Comparison of ENCODE assay signal across 18 cellular contexts in the genomic region with DNA sequence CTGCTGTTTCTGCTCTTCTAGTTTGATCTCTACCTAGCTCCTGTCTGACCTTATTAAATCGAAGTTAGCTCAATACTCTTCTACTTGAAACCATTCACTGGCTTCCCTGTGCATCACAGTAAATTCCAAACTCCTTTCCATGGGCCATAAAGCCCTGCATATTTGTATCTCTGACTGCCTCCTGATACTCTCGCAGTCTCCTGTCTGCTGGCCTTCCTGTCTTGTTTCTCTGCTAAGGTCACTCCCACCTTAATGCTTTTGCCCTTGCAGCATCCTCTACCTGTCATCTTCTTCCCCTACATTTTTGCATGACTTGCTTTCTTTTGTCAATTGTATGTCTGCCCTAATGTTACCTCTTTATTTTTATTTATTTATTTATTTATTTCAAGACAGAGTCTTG. TPM values are rescaled to one million over a fixed set of nuclear protein-coding genes. Genes with fewer than 3 reads are reported as not detected.
"Had no signal": no experiment of that assay in that cellular context is flagged by ENCODE, and none has a peak within 500 bp of the region (broad histone marks: within the 10 kb centered on the region; RNA-seq: fewer than 3 reads in every experiment).

No MANE protein-coding gene starts in this region.

- H3K27me3 Mint-ChIP-seq: central memory CD8-positive, alpha-beta T cell; natural killer cell treated with Interleukin-12 subunit alpha and Interleukin-12 subunit beta and Interleukin-15 and Interleukin-18, amount 100 ng/mL, for 72 hours; stimulated activated naive B cell treated with anti-CD40 and anti-IgM and Interleukin-4, amounts not matched to agents 10 μg/mL and 1 μg/mL and 100 μg/mL, for 72 hours; stimulated activated naive CD8-positive, alpha-beta T cell treated with anti-CD3 and anti-CD28 coated beads, Interleukin-15, amount 100 ng/mL, for 72 hours had no signal

- H3K4me1 Mint-ChIP-seq: central memory CD8-positive, alpha-beta T cell; stimulated activated naive B cell treated with anti-CD40 and anti-IgM and Interleukin-4, amounts not matched to agents 10 μg/mL and 1 μg/mL and 100 μg/mL, for 72 hours; stimulated activated naive CD8-positive, alpha-beta T cell treated with anti-CD3 and anti-CD28 coated beads, Interleukin-15, amount 100 ng/mL, for 72 hours had no signal

- H3K4me3 Mint-ChIP-seq: central memory CD8-positive, alpha-beta T cell; natural killer cell treated with Interleukin-12 subunit alpha and Interleukin-12 subunit beta and Interleukin-15 and Interleukin-18, amount 100 ng/mL, for 72 hours; stimulated activated naive B cell treated with anti-CD40 and anti-IgM and Interleukin-4, amounts not matched to agents 10 μg/mL and 1 μg/mL and 100 μg/mL, for 72 hours; stimulated activated naive CD8-positive, alpha-beta T cell treated with anti-CD3 and anti-CD28 coated beads, Interleukin-15, amount 100 ng/mL, for 72 hours had no signal

- H3K4me3 ChIP-seq: dorsolateral prefrontal cortex, esophagus muscularis mucosa, gastrocnemius medialis, psoas muscle, right lobe of liver, thoracic aorta, transverse colon had no signal

- H3K36me3 ChIP-seq: esophagus muscularis mucosa, gastrocnemius medialis, right lobe of liver, thoracic aorta, transverse colon had no signal

- H3K27me3 ChIP-seq: dorsolateral prefrontal cortex, esophagus muscularis mucosa, gastrocnemius medialis, right lobe of liver, transverse colon had no signal

- DNase-seq: cortex of kidney; dorsolateral prefrontal cortex; effector CD8-positive, alpha-beta T cell; gastrocnemius medialis; midbrain; psoas muscle; retina; right lobe of liver; stimulated activated CD4-positive, alpha-beta T cell treated with anti-CD3 and anti-CD28 coated beads, Interleukin-15, amount 100 ng/mL, for 24 hours; stimulated activated CD4-positive, alpha-beta T cell treated with anti-CD3 and anti-CD28 coated beads, Interleukin-1b, Interleukin-23, amount 100 ng/mL, for 48 hours; stimulated activated CD4-positive, alpha-beta T cell treated with anti-CD3 and anti-CD28 coated beads, Interleukin-4, amount 100 ng/mL, for 4 hours; stimulated activated naive B cell treated with anti-CD40 and anti-IgM and Interleukin-4, amounts not matched to agents 10 μg/mL and 1 μg/mL and 100 μg/mL, for 72 hours; stimulated activated naive CD8-positive, alpha-beta T cell treated with anti-CD3 and anti-CD28 coated beads, Interleukin-15, amount 100 ng/mL, for 72 hours; transverse colon had no signal

- H3K27ac ChIP-seq: dorsolateral prefrontal cortex, esophagus muscularis mucosa, gastrocnemius medialis, psoas muscle, right lobe of liver, thoracic aorta, transverse colon had no signal

- H3K36me3 Mint-ChIP-seq: natural killer cell treated with Interleukin-12 subunit alpha and Interleukin-12 subunit beta and Interleukin-15 and Interleukin-18, amount 100 ng/mL, for 72 hours; stimulated activated naive B cell treated with anti-CD40 and anti-IgM and Interleukin-4, amounts not matched to agents 10 μg/mL and 1 μg/mL and 100 μg/mL, for 72 hours had no signal

- H3K9me3 Mint-ChIP-seq: central memory CD8-positive, alpha-beta T cell; stimulated activated naive B cell treated with anti-CD40 and anti-IgM and Interleukin-4, amounts not matched to agents 10 μg/mL and 1 μg/mL and 100 μg/mL, for 72 hours; stimulated activated naive CD8-positive, alpha-beta T cell treated with anti-CD3 and anti-CD28 coated beads, Interleukin-15, amount 100 ng/mL, for 72 hours had no signal

- H3K4me1 ChIP-seq: gastrocnemius medialis, psoas muscle, right lobe of liver had no signal

- H3K9me3 ChIP-seq: esophagus muscularis mucosa, gastrocnemius medialis, psoas muscle, right lobe of liver, thoracic aorta, transverse colon had no signal

- H3K27ac Mint-ChIP-seq: natural killer cell treated with Interleukin-12 subunit alpha and Interleukin-12 subunit beta and Interleukin-15 and Interleukin-18, amount 100 ng/mL, for 72 hours; stimulated activated naive B cell treated with anti-CD40 and anti-IgM and Interleukin-4, amounts not matched to agents 10 μg/mL and 1 μg/mL and 100 μg/mL, for 72 hours; stimulated activated naive CD8-positive, alpha-beta T cell treated with anti-CD3 and anti-CD28 coated beads, Interleukin-15, amount 100 ng/mL, for 72 hours had no signal

RNA-seq across cellular contexts. Expression of gene SNCAIP, which starts 44.8 kb away (rescaled TPM):
- total RNA-seq: natural killer cell treated with Interleukin-12 subunit alpha and Interleukin-12 subunit beta and Interleukin-15 and Interleukin-18, amount 100 ng/mL, for 72 hours had no signal
